In genomic region chr20:3739926-3740599, GRCh38 we compare ENCODE assay signal across 15 cellular contexts. TPM values are rescaled to one million over a fixed set of nuclear protein-coding genes. Genes with fewer than 3 reads are reported as not detected.
A peak's percentile ranks its signal among the peaks of the same experiment; 100 is the strongest.
DNase-seq lines count a peak whose midpoint lies in the region; ATAC-seq and TF ChIP-seq lines count a peak whose summit lies in the region.
"Had no signal": no experiment of that assay in that cellular context is flagged by ENCODE, and none has a peak within 500 bp of the region (broad histone marks: within the 10 kb centered on the region; RNA-seq: fewer than 3 reads in every experiment).

No MANE protein-coding gene starts in this region.

- H3K4me3 ChIP-seq in heart left ventricle: no peak overlapping the region
- no peak overlapping the region for H3K4me3 ChIP-seq in right lobe of liver
- no peak overlapping the region for H3K4me3 ChIP-seq in upper lobe of right lung
- H3K4me3 ChIP-seq: A549 had no signal

- DNase-seq in heart left ventricle: peak in 1 of 5 donors; percentile 54
- DNase-seq in left cardiac atrium: no peak
- DNase-seq in right lobe of liver: no peak
- DNase-seq in upper lobe of right lung: no peak
- no peak for DNase-seq in GM20000 (ENCODE audit: low spot score)
- DNase-seq: activated CD4-positive, alpha-beta T cell treated with anti-CD3 and anti-CD28 coated beads, Interleukin-2, amount 10 ng/mL, durations not matched to agents 24 days and 14 days; activated T-cell treated with anti-CD3 and anti-CD28 coated beads, Interleukin-2, amount 50 U/mL, for 24 hours; hippocampal formation; MV-4-11; T-helper 2 cell had no signal

- peaks cover 0 to 30% (median 8%) of the 10 kb centered on the region in 9 donors for H3K36me3 ChIP-seq in heart left ventricle
- H3K36me3 ChIP-seq in right lobe of liver: no peaks in the 10 kb centered on the region
- no peaks in the 10 kb centered on the region for H3K36me3 ChIP-seq in upper lobe of right lung

- 57 to 71% (median 69%) methylated on average over 6 to 7 of the region's 7 CpGs for WGBS in heart left ventricle, 4 donors
- WGBS in right lobe of liver (ENCODE audit: insufficient coverage, low coverage, low lambda C conversion rate, missing lambda C conversion rate): 60% methylated on average over 1 of the region's 7 CpGs

- TF ChIP-seq POLR2A in heart left ventricle (IDR thresholded peaks at IDR 0.05) (no peak), right lobe of liver (IDR thresholded peaks at IDR 0.05) (no peak)

- H3K9me3 ChIP-seq in heart left ventricle (no peaks in the 10 kb centered on the region), right lobe of liver (no peaks in the 10 kb centered on the region), upper lobe of right lung (no peaks in the 10 kb centered on the region)
- H3K9me3 ChIP-seq: A549 had no signal

- ATAC-seq in heart left ventricle (no peak), left cardiac atrium (no peak), right lobe of liver (no peak), upper lobe of right lung (no peak), HG02610 (IDR thresholded peaks at IDR 0.05; ENCODE audit: unreplicated experiment) (no peak)

- H3K4me1 ChIP-seq in heart left ventricle (peaks cover 0 to 76% (median 38%) of the 10 kb centered on the region in 12 donors), right lobe of liver (peaks cover 0 to 37% (median 6%) of the 10 kb centered on the region in 4 donors), upper lobe of right lung (peaks cover 28% of the 10 kb centered on the region)

- intact Hi-C loops in heart left ventricle (cut with DNase I) (loop anchor here in 1 of 10 donors (1.0 kb wide), 1 partner anchor 10 kb away; no protein-coding TSS in a partner anchor), left cardiac atrium (cut with DNase I) (no loop called here), right lobe of liver (cut with DNase I) (no loop called here), upper lobe of right lung (cut with DNase I) (no loop called here)

- H3K27me3 ChIP-seq in heart left ventricle (peaks cover 0 to 5% (median 0%) of the 10 kb centered on the region in 9 donors), right lobe of liver (no peaks in the 10 kb centered on the region), upper lobe of right lung (no peaks in the 10 kb centered on the region)

- no peak for TF ChIP-seq CTCF in heart left ventricle (IDR thresholded peaks at IDR 0.05)
- TF ChIP-seq CTCF in right lobe of liver (IDR thresholded peaks at IDR 0.05): no peak
- no peak for TF ChIP-seq CTCF in upper lobe of right lung (IDR thresholded peaks at IDR 0.05)
- TF ChIP-seq CTCF in GM20000 (IDR thresholded peaks at IDR 0.05; ENCODE audit: extremely low read depth, missing control alignments): no peak

- H3K27ac ChIP-seq in heart left ventricle (peak overlapping the region; percentile 70 to 95 (median 86)), right lobe of liver (peak overlapping the region in 2 of 3 donors; percentile 27 to 36), upper lobe of right lung (peak overlapping the region; percentile 63)

RNA-seq across cellular contexts. Expression of gene HSPA12B, which starts 7.6 kb away (rescaled TPM):
- total RNA-seq in heart left ventricle (10 to 100 TPM; 10.4 to 35.7 (median 14.3) TPM), left cardiac atrium (10 to 100 TPM; 15.7 to 19.3 TPM), right lobe of liver (1 to 10 TPM in 3 of 6 experiments, under 1 TPM in 3; 0.46 to 2.2 (median 0.97) TPM), upper lobe of right lung (33.7 TPM)
- polyA plus RNA-seq in heart left ventricle: 10 to 100 TPM; 11.8 to 17.3 TPM
- total RNA-seq: activated CD4-positive, alpha-beta T cell treated with anti-CD3 and anti-CD28 coated beads, Interleukin-2, amount 10 ng/mL, durations not matched to agents 24 days and 14 days; epithelial cell of proximal tubule had no signal
- polyA plus RNA-seq: neural cell had no signal

RNA-seq across cellular contexts. Expression of gene ADISSP, which starts 27.5 kb away (rescaled TPM):
- 10 to 100 TPM in 6 of 9 donors, 1 to 10 TPM in 3; 7.8 to 22.2 (median 13.7) TPM for total RNA-seq in heart left ventricle
- 10 to 100 TPM in 1 of 2 donors, 1 to 10 TPM in 1; 9.8 to 19.3 TPM for polyA plus RNA-seq in heart left ventricle
- total RNA-seq in left cardiac atrium: 10 to 100 TPM; 17.2 to 23.2 TPM
- total RNA-seq in right lobe of liver: 10 to 100 TPM in 3 of 6 experiments, 1 to 10 TPM in 3; 9.6 to 11.7 (median 9.9) TPM
- 23.3 TPM for total RNA-seq in upper lobe of right lung

RNA-seq across cellular contexts. Expression of gene SIGLEC1, which starts 27.7 kb away (rescaled TPM):
- total RNA-seq in heart left ventricle (10 to 100 TPM in 2 of 9 donors, 1 to 10 TPM in 7; 1.5 to 51.9 (median 5.7) TPM), left cardiac atrium (10 to 100 TPM; 12.4 to 23.9 TPM), right lobe of liver (10 to 100 TPM in 2 of 6 experiments, 1 to 10 TPM in 4; 2.6 to 13.9 (median 5.7) TPM), upper lobe of right lung (53.6 TPM)
- 1 to 10 TPM; 1.9 to 6.1 TPM for polyA plus RNA-seq in heart left ventricle
- total RNA-seq: activated CD4-positive, alpha-beta T cell treated with anti-CD3 and anti-CD28 coated beads, Interleukin-2, amount 10 ng/mL, durations not matched to agents 24 days and 14 days; chondrocyte; epithelial cell of proximal tubule had no signal

RNA-seq across cellular contexts. Expression of gene SPEF1, which starts 41.2 kb away (rescaled TPM):
- under 1 TPM in 4 of 9 donors, not detected in 5; 0.18 to 0.65 (median 0.30) TPM for total RNA-seq in heart left ventricle
- under 1 TPM; 0.11 to 0.17 TPM for polyA plus RNA-seq in heart left ventricle
- total RNA-seq in left cardiac atrium: not detected
- total RNA-seq in right lobe of liver: not detected
- 0.46 TPM for total RNA-seq in upper lobe of right lung
- total RNA-seq: activated CD4-positive, alpha-beta T cell treated with anti-CD3 and anti-CD28 coated beads, Interleukin-2, amount 10 ng/mL, durations not matched to agents 24 days and 14 days had no signal

RNA-seq across cellular contexts. Expression of gene CENPB, which starts 46.5 kb away (rescaled TPM):
- total RNA-seq in heart left ventricle: 100 to 1,000 TPM in 1 of 9 donors, 10 to 100 TPM in 8; 56.2 to 122 (median 74.0) TPM
- polyA plus RNA-seq in heart left ventricle: 100 to 1,000 TPM in 1 of 2 donors, 10 to 100 TPM in 1; 77.1 to 105 TPM
- 10 to 100 TPM; 70.8 to 93.6 TPM for total RNA-seq in left cardiac atrium
- 10 to 100 TPM; 27.8 to 43.1 (median 31.6) TPM for total RNA-seq in right lobe of liver
- total RNA-seq in upper lobe of right lung: 94.6 TPM

Comparison
In these comparisons a context has a peak if more than half of its experiments do, and no peak if none do; other contexts are left out.
1. H3K27ac ChIP-seq: peak in every context shown above with its lines; median percentile 86 in heart left ventricle; 63 in upper lobe of right lung; 32 in right lobe of liver.